Comparison of ENCODE assay signal across 1 cellular context in the genomic region with DNA sequence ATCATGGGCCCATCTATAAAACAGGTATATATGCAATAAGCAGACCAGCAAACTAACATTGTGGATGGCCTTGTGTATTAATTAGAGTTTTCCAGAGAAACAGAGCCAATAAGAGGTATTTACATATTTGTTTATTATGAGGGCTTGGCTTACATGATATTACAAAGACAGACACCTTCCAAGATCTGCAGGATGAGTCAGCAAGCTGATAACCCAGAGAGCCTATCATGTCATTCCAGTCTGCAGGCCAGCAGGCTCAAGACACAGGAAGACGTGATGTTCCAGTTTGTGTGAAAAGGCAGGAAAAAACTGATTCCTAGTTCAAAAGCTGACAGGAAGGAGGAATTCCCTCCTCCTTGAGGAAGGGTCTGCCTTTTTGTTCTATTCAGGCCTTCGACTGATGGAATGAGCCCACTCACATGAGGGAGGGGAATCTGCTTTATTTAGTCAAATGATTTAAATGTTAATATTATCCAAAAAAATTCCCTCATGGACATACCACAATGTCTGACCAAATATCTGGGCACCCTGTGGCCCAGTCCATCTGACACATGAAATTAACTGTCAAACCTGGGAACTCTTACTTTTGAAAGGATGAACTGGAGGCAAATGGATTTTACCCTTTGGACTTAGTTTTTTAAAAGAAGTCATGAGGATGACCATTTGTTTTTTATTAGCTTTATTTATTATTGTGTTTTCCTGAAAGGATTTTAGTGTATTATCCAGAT.
A peak's percentile ranks its signal among the peaks of the same experiment; 100 is the strongest.
TF ChIP-seq lines count a peak whose summit lies in the region.

No MANE protein-coding gene starts in this region.

TF ChIP-seq in K562, 482 proteins besides CTCF, POLR2A, EP300 and RAD21 (continued from another document and continues in another):
- TF ChIP-seq, protein P1, sequence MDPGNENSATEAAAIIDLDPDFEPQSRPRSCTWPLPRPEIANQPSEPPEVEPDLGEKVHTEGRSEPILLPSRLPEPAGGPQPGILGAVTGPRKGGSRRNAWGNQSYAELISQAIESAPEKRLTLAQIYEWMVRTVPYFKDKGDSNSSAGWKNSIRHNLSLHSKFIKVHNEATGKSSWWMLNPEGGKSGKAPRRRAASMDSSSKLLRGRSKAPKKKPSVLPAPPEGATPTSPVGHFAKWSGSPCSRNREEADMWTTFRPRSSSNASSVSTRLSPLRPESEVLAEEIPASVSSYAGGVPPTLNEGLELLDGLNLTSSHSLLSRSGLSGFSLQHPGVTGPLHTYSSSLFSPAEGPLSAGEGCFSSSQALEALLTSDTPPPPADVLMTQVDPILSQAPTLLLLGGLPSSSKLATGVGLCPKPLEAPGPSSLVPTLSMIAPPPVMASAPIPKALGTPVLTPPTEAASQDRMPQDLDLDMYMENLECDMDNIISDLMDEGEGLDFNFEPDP (CRISPR knock-in tag; IDR thresholded peaks at IDR 0.05): no peak
- no peak for TF ChIP-seq POU5F1 (IDR thresholded peaks at IDR 0.05; ENCODE audit: borderline replicate concordance, low read depth, low read length, partially characterized antibody)
- TF ChIP-seq TGIF2 (CRISPR knock-in tag; IDR thresholded peaks at IDR 0.05): no peak
- no peak for TF ChIP-seq CCAR2 (IDR thresholded peaks at IDR 0.05; ENCODE audit: low read depth, low read length)
- no peak for TF ChIP-seq KLF1 (tag; IDR thresholded peaks at IDR 0.05)
- TF ChIP-seq ERF (CRISPR knock-in tag; IDR thresholded peaks at IDR 0.05): no peak
- TF ChIP-seq FOXA3 (CRISPR knock-in tag; conservative IDR thresholded peaks at IDR 0.05 in 1 of 2, IDR thresholded peaks at IDR 0.05 in 1 of 2): no peak
- no peak for TF ChIP-seq MCM7 (IDR thresholded peaks at IDR 0.05)
- TF ChIP-seq ZNF830 (CRISPR knock-in tag; IDR thresholded peaks at IDR 0.05): no peak
- TF ChIP-seq ZNF586 (CRISPR knock-in tag; conservative IDR thresholded peaks at IDR 0.05): no peak
- TF ChIP-seq CBX2 (IDR thresholded peaks at IDR 0.05; ENCODE audit: insufficient read depth, low read length, poor library complexity, severe bottlenecking): no peak
- TF ChIP-seq CAMTA2 (CRISPR knock-in tag; conservative IDR thresholded peaks at IDR 0.05): no peak
- TF ChIP-seq, protein P2, sequence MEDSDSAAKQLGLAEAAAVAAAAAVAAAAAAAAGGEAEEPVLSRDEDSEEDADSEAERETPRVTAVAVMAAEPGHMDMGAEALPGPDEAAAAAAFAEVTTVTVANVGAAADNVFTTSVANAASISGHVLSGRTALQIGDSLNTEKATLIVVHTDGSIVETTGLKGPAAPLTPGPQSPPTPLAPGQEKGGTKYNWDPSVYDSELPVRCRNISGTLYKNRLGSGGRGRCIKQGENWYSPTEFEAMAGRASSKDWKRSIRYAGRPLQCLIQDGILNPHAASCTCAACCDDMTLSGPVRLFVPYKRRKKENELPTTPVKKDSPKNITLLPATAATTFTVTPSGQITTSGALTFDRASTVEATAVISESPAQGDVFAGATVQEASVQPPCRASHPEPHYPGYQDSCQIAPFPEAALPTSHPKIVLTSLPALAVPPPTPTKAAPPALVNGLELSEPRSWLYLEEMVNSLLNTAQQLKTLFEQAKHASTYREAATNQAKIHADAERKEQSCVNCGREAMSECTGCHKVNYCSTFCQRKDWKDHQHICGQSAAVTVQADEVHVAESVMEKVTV (CRISPR knock-in tag; IDR thresholded peaks at IDR 0.05): no peak
- peak; percentile 77 for TF ChIP-seq JUND (IDR thresholded peaks at IDR 0.05; ENCODE audit: borderline replicate concordance, low read depth, low read length)
- TF ChIP-seq JUND (tag; IDR thresholded peaks at IDR 0.05; ENCODE audit: borderline replicate concordance, low read depth, low read length): peak; percentile 73; the same call in 2 of the 3 replicates
- no peak for TF ChIP-seq PML (IDR thresholded peaks at IDR 0.05; ENCODE audit: low read length)
- no peak for TF ChIP-seq ZNF23 (CRISPR knock-in tag; IDR thresholded peaks at IDR 0.05)
- no peak for TF ChIP-seq MYC (IDR thresholded peaks at IDR 0.05; ENCODE audit: low read depth, low read length)
- no peak for TF ChIP-seq MYC (CRISPR knock-in tag; IDR thresholded peaks at IDR 0.05; ENCODE audit: borderline replicate concordance, low read depth)
- TF ChIP-seq KDM1A (IDR thresholded peaks at IDR 0.05): no peak
- TF ChIP-seq, protein P3, sequence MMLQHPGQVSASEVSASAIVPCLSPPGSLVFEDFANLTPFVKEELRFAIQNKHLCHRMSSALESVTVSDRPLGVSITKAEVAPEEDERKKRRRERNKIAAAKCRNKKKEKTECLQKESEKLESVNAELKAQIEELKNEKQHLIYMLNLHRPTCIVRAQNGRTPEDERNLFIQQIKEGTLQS (IDR thresholded peaks at IDR 0.05): peak; percentile 64
- TF ChIP-seq, protein P3 (CRISPR knock-in tag; conservative IDR thresholded peaks at IDR 0.05): no peak
- TF ChIP-seq, protein P4, sequence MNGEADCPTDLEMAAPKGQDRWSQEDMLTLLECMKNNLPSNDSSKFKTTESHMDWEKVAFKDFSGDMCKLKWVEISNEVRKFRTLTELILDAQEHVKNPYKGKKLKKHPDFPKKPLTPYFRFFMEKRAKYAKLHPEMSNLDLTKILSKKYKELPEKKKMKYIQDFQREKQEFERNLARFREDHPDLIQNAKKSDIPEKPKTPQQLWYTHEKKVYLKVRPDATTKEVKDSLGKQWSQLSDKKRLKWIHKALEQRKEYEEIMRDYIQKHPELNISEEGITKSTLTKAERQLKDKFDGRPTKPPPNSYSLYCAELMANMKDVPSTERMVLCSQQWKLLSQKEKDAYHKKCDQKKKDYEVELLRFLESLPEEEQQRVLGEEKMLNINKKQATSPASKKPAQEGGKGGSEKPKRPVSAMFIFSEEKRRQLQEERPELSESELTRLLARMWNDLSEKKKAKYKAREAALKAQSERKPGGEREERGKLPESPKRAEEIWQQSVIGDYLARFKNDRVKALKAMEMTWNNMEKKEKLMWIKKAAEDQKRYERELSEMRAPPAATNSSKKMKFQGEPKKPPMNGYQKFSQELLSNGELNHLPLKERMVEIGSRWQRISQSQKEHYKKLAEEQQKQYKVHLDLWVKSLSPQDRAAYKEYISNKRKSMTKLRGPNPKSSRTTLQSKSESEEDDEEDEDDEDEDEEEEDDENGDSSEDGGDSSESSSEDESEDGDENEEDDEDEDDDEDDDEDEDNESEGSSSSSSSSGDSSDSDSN (IDR thresholded peaks at IDR 0.05; ENCODE audit: borderline replicate concordance in 1 of 2, low read depth in 2 of 2, low read length in 2 of 2): no peak
- no peak for TF ChIP-seq ZNF175 (CRISPR knock-in tag; IDR thresholded peaks at IDR 0.05; ENCODE audit: low read depth)
- TF ChIP-seq, protein P5, sequence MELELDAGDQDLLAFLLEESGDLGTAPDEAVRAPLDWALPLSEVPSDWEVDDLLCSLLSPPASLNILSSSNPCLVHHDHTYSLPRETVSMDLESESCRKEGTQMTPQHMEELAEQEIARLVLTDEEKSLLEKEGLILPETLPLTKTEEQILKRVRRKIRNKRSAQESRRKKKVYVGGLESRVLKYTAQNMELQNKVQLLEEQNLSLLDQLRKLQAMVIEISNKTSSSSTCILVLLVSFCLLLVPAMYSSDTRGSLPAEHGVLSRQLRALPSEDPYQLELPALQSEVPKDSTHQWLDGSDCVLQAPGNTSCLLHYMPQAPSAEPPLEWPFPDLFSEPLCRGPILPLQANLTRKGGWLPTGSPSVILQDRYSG (tag; conservative IDR thresholded peaks at IDR 0.05; ENCODE audit: low read depth): no peak
- no peak for TF ChIP-seq GTF2F1 (IDR thresholded peaks at IDR 0.05; ENCODE audit: low read depth, low read length)
- no peak for TF ChIP-seq ASH1L (IDR thresholded peaks at IDR 0.05; ENCODE audit: borderline replicate concordance, low read depth, partially characterized antibody)
- TF ChIP-seq, protein P6, sequence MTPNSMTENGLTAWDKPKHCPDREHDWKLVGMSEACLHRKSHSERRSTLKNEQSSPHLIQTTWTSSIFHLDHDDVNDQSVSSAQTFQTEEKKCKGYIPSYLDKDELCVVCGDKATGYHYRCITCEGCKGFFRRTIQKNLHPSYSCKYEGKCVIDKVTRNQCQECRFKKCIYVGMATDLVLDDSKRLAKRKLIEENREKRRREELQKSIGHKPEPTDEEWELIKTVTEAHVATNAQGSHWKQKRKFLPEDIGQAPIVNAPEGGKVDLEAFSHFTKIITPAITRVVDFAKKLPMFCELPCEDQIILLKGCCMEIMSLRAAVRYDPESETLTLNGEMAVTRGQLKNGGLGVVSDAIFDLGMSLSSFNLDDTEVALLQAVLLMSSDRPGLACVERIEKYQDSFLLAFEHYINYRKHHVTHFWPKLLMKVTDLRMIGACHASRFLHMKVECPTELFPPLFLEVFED (CRISPR knock-in tag; conservative IDR thresholded peaks at IDR 0.05): no peak
- TF ChIP-seq ZFP30 (CRISPR knock-in tag; IDR thresholded peaks at IDR 0.05; ENCODE audit: borderline replicate concordance): no peak
- TF ChIP-seq SIN3B (IDR thresholded peaks at IDR 0.05; ENCODE audit: low read depth): no peak
- 0 out of 2 replicates have a peak, but pooled peaks have one; percentile 15 for TF ChIP-seq CBFA2T3 (IDR thresholded peaks at IDR 0.05)
- TF ChIP-seq FOXM1 (IDR thresholded peaks at IDR 0.05; ENCODE audit: low read depth): no peak
- TF ChIP-seq FOXM1 (CRISPR knock-in tag; IDR thresholded peaks at IDR 0.05; ENCODE audit: low read depth): no peak
- TF ChIP-seq, protein P7, sequence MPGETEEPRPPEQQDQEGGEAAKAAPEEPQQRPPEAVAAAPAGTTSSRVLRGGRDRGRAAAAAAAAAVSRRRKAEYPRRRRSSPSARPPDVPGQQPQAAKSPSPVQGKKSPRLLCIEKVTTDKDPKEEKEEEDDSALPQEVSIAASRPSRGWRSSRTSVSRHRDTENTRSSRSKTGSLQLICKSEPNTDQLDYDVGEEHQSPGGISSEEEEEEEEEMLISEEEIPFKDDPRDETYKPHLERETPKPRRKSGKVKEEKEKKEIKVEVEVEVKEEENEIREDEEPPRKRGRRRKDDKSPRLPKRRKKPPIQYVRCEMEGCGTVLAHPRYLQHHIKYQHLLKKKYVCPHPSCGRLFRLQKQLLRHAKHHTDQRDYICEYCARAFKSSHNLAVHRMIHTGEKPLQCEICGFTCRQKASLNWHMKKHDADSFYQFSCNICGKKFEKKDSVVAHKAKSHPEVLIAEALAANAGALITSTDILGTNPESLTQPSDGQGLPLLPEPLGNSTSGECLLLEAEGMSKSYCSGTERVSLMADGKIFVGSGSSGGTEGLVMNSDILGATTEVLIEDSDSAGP (CRISPR knock-in tag; IDR thresholded peaks at IDR 0.05): no peak
- no peak for TF ChIP-seq SNIP1 (IDR thresholded peaks at IDR 0.05; ENCODE audit: low read depth)
- TF ChIP-seq C11orf30 (IDR thresholded peaks at IDR 0.05; ENCODE audit: low read depth): peak; percentile 75
- TF ChIP-seq FOSL1 (tag; conservative IDR thresholded peaks at IDR 0.05): peak; percentile 74
- no peak for TF ChIP-seq ETV6 (IDR thresholded peaks at IDR 0.05; ENCODE audit: borderline replicate concordance in 1 of 2, low read depth in 2 of 2, low read length in 1 of 2)
- TF ChIP-seq ETV6 (CRISPR knock-in tag; IDR thresholded peaks at IDR 0.05; ENCODE audit: borderline replicate concordance): no peak
- TF ChIP-seq TCF7L2 (IDR thresholded peaks at IDR 0.05; ENCODE audit: low read depth, low read length): no peak
- no peak for TF ChIP-seq MTA3 (IDR thresholded peaks at IDR 0.05; ENCODE audit: borderline replicate concordance)
- TF ChIP-seq ZFX (CRISPR knock-in tag; IDR thresholded peaks at IDR 0.05): no peak
- peak; percentile 44; the same call in 1 of the 2 replicates for TF ChIP-seq MAFF (IDR thresholded peaks at IDR 0.05; ENCODE audit: low read length)
- TF ChIP-seq, protein P8, sequence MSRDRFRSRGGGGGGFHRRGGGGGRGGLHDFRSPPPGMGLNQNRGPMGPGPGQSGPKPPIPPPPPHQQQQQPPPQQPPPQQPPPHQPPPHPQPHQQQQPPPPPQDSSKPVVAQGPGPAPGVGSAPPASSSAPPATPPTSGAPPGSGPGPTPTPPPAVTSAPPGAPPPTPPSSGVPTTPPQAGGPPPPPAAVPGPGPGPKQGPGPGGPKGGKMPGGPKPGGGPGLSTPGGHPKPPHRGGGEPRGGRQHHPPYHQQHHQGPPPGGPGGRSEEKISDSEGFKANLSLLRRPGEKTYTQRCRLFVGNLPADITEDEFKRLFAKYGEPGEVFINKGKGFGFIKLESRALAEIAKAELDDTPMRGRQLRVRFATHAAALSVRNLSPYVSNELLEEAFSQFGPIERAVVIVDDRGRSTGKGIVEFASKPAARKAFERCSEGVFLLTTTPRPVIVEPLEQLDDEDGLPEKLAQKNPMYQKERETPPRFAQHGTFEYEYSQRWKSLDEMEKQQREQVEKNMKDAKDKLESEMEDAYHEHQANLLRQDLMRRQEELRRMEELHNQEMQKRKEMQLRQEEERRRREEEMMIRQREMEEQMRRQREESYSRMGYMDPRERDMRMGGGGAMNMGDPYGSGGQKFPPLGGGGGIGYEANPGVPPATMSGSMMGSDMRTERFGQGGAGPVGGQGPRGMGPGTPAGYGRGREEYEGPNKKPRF (IDR thresholded peaks at IDR 0.05; ENCODE audit: low read depth, low read length): no peak
- TF ChIP-seq, protein P9, sequence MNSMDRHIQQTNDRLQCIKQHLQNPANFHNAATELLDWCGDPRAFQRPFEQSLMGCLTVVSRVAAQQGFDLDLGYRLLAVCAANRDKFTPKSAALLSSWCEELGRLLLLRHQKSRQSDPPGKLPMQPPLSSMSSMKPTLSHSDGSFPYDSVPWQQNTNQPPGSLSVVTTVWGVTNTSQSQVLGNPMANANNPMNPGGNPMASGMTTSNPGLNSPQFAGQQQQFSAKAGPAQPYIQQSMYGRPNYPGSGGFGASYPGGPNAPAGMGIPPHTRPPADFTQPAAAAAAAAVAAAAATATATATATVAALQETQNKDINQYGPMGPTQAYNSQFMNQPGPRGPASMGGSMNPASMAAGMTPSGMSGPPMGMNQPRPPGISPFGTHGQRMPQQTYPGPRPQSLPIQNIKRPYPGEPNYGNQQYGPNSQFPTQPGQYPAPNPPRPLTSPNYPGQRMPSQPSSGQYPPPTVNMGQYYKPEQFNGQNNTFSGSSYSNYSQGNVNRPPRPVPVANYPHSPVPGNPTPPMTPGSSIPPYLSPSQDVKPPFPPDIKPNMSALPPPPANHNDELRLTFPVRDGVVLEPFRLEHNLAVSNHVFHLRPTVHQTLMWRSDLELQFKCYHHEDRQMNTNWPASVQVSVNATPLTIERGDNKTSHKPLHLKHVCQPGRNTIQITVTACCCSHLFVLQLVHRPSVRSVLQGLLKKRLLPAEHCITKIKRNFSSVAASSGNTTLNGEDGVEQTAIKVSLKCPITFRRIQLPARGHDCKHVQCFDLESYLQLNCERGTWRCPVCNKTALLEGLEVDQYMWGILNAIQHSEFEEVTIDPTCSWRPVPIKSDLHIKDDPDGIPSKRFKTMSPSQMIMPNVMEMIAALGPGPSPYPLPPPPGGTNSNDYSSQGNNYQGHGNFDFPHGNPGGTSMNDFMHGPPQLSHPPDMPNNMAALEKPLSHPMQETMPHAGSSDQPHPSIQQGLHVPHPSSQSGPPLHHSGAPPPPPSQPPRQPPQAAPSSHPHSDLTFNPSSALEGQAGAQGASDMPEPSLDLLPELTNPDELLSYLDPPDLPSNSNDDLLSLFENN (IDR thresholded peaks at IDR 0.05; ENCODE audit: low read depth in 2 of 2, low read length in 2 of 2): no peak
- TF ChIP-seq HNRNPUL1 (IDR thresholded peaks at IDR 0.05; ENCODE audit: low read length): no peak
- TF ChIP-seq TBL1XR1 (IDR thresholded peaks at IDR 0.05; ENCODE audit: low read length in 2 of 2): no peak
- TF ChIP-seq SMAD3 (CRISPR knock-in tag; conservative IDR thresholded peaks at IDR 0.05): no peak
- no peak for TF ChIP-seq CBFB (CRISPR knock-in tag; IDR thresholded peaks at IDR 0.05)
